1 cellular context compared by ENCODE assay signal in the genomic region with DNA sequence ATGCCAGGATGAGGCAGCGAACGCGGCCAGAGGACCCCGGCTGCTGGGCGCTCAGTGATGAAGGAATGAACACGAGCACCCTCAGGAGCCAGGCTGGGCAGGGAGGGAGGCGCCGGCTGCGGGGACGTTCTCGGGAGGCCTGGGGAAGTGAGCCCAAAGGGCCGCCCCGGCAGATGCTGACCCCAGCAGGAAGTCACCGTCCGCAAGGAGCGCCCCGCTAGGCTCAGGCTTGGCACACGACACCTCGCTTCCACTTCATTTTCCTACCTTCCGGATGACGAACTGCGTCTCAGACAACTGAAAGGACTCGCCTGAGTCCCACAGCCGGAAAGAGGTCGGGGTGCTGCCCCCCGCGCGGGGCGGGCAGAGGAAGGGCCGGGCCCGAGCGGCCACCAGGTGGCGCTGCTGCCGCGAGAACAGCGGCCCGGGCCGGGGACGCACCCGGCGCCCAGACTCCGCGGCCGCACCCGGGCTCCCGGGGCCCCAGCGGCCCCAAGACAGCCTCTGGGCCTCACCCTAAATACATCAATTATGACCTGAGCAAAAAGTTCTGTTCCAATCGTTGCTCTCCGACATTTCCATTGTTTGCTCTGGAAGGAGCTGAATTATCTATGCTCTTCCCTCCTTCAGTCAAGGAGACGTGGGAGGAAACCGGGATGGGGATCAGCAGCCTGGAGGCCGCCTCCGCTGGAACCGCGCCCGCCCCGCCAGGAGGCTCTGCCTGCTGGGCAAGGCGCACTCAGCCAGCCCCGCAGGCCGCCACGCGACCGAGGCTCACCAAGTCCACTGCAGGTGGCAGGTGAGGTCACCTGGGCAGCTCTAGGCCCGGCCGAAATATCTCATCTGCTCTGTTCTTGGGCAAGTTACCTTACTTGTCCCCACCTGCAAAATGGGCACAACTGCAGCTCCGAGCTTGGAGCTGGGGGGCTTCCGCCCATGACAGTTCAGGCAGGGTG.
TF ChIP-seq lines count a peak whose summit lies in the region.

No MANE protein-coding gene starts in this region.

TF ChIP-seq in HCT116, 20 proteins besides CTCF, POLR2A, EP300 and RAD21 (continued from another document):
- TF ChIP-seq, protein P1, sequence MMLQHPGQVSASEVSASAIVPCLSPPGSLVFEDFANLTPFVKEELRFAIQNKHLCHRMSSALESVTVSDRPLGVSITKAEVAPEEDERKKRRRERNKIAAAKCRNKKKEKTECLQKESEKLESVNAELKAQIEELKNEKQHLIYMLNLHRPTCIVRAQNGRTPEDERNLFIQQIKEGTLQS (IDR thresholded peaks at IDR 0.05): no peak
